16 cellular contexts compared by ENCODE assay signal in genomic region chr5:145244788-145245187, GRCh38.
A peak's percentile ranks its signal among the peaks of the same experiment; 100 is the strongest.
DNase-seq lines count a peak whose midpoint lies in the region; ATAC-seq and TF ChIP-seq lines count a peak whose summit lies in the region.
"Had no signal": no experiment of that assay in that cellular context is flagged by ENCODE, and none has a peak within 500 bp of the region (broad histone marks: within the 10 kb centered on the region; RNA-seq: fewer than 3 reads in every experiment).

No MANE protein-coding gene starts in this region.

- TF ChIP-seq CTCF in fibroblast of the aortic adventitia (IDR thresholded peaks at IDR 0.05; ENCODE audit: insufficient read depth, low read length) (no peak), osteocyte (IDR thresholded peaks at IDR 0.05) (no peak), esophagus muscularis mucosa (IDR thresholded peaks at IDR 0.05) (no peak), heart right ventricle (IDR thresholded peaks at IDR 0.05) (no peak)

- WGBS in esophagus muscularis mucosa: 27% methylated on average over 2 of the region's 2 CpGs
- 57 to 71% methylated on average over 2 of the region's 2 CpGs for WGBS in heart right ventricle, 2 donors

- no peaks in the 10 kb centered on the region for H3K27me3 Mint-ChIP-seq in osteocyte (ENCODE audit: unreplicated experiment)
- H3K27me3 Mint-ChIP-seq: activated naive CD4-positive, alpha-beta T cell treated with anti-CD3 and anti-CD28 coated beads, Interleukin-2, amount 10 ng/mL, durations not matched to agents 7 days and 5 days; central memory CD8-positive, alpha-beta T cell had no signal

- peak overlapping the region; percentile 91 for H3K27ac Mint-ChIP-seq in osteocyte (ENCODE audit: unreplicated experiment)
- H3K27ac Mint-ChIP-seq: activated naive CD4-positive, alpha-beta T cell treated with anti-CD3 and anti-CD28 coated beads, Interleukin-2, amount 10 ng/mL, durations not matched to agents 7 days and 5 days; CD4-positive, CD25-positive, alpha-beta regulatory T cell had no signal

- no peak for TF ChIP-seq POLR2A in esophagus muscularis mucosa (IDR thresholded peaks at IDR 0.05; ENCODE audit: low read depth)

- no peaks in the 10 kb centered on the region for H3K9me3 Mint-ChIP-seq in osteocyte (ENCODE audit: unreplicated experiment)
- H3K9me3 Mint-ChIP-seq: activated naive CD4-positive, alpha-beta T cell treated with anti-CD3 and anti-CD28 coated beads, Interleukin-2, amount 10 ng/mL, durations not matched to agents 7 days and 5 days had no signal

- TF ChIP-seq EP300 in esophagus muscularis mucosa (IDR thresholded peaks at IDR 0.05): no peak

- H3K27ac ChIP-seq in esophagus muscularis mucosa (replicated peaks in 1 of 4): no peak overlapping the region
- no peak overlapping the region for H3K27ac ChIP-seq in heart right ventricle
- H3K27ac ChIP-seq: upper lobe of left lung had no signal

- H3K36me3 Mint-ChIP-seq in osteocyte (ENCODE audit: unreplicated experiment): no peaks in the 10 kb centered on the region
- H3K36me3 Mint-ChIP-seq: activated naive CD4-positive, alpha-beta T cell treated with anti-CD3 and anti-CD28 coated beads, Interleukin-2, amount 10 ng/mL, durations not matched to agents 7 days and 5 days; CD4-positive, CD25-positive, alpha-beta regulatory T cell had no signal

- no peaks in the 10 kb centered on the region for H3K27me3 ChIP-seq in esophagus muscularis mucosa
- H3K27me3 ChIP-seq in heart right ventricle: no peaks in the 10 kb centered on the region
- H3K27me3 ChIP-seq: upper lobe of left lung had no signal

- H3K9me3 ChIP-seq in esophagus muscularis mucosa (no peaks in the 10 kb centered on the region), heart right ventricle (no peaks in the 10 kb centered on the region)
- H3K9me3 ChIP-seq: upper lobe of left lung had no signal

- H3K4me3 ChIP-seq in fibroblast of the aortic adventitia (ENCODE audit: low read depth, low read length) (no peak overlapping the region), esophagus muscularis mucosa (no peak overlapping the region), heart right ventricle (no peak overlapping the region)
- H3K4me3 ChIP-seq: K562, upper lobe of left lung had no signal

- intact Hi-C loops in esophagus muscularis mucosa (cut with DNase I) (no loop called here), heart right ventricle (cut with DNase I) (no loop called here)

- H3K4me1 ChIP-seq in esophagus muscularis mucosa (peaks cover 0 to 9% (median 4%) of the 10 kb centered on the region in 4 donors), heart right ventricle (peaks cover 0 to 4% (median 0%) of the 10 kb centered on the region in 9 donors)
- H3K4me1 ChIP-seq: upper lobe of left lung had no signal

- DNase-seq in ELR (ENCODE audit: low read depth) (peak; percentile 71), fibroblast of the aortic adventitia (ENCODE audit: low read depth) (peak; percentile 68), osteocyte (ENCODE audit: extremely low spot score, unreplicated experiment) (no peak), NCI-H1930 (lab: John Stamatoyannopoulos, UW) (no peak), esophagus muscularis mucosa (ENCODE audit: extremely low spot score) (no peak), heart right ventricle (no peak), NCI-H1417 treated with DMSO at 0.1 percent for 48 hours (lab: John Stamatoyannopoulos, UW) (no peak)
- DNase-seq: activated naive CD4-positive, alpha-beta T cell treated with anti-CD3 and anti-CD28 coated beads, Interleukin-2, amount 10 ng/mL, durations not matched to agents 7 days and 5 days; CD4-positive, CD25-positive, alpha-beta regulatory T cell; NCI-H1436 treated with DMSO at 0.1 percent for 48 hours; NCI-H510A treated with DMSO at 0.1 percent for 48 hours; T-helper 1 cell; upper lobe of left lung had no signal

- peaks cover 62% of the 10 kb centered on the region for H3K4me1 Mint-ChIP-seq in osteocyte (ENCODE audit: unreplicated experiment)
- H3K4me1 Mint-ChIP-seq: activated naive CD4-positive, alpha-beta T cell treated with anti-CD3 and anti-CD28 coated beads, Interleukin-2, amount 10 ng/mL, durations not matched to agents 7 days and 5 days; CD4-positive, CD25-positive, alpha-beta regulatory T cell; central memory CD8-positive, alpha-beta T cell had no signal

- H3K4me3 Mint-ChIP-seq in osteocyte (ENCODE audit: unreplicated experiment): peak overlapping the region; percentile 3
- H3K4me3 Mint-ChIP-seq: activated naive CD4-positive, alpha-beta T cell treated with anti-CD3 and anti-CD28 coated beads, Interleukin-2, amount 10 ng/mL, durations not matched to agents 7 days and 5 days; CD4-positive, CD25-positive, alpha-beta regulatory T cell; central memory CD8-positive, alpha-beta T cell had no signal

- peak; percentile 58 for ATAC-seq in SK-N-SH treated with all-trans-retinoic acid at 6 μM for 48 hours
- ATAC-seq in heart right ventricle: no peak
- ATAC-seq: K562 had no signal

- H3K36me3 ChIP-seq in esophagus muscularis mucosa (no peaks in the 10 kb centered on the region), heart right ventricle (no peaks in the 10 kb centered on the region)
- H3K36me3 ChIP-seq: upper lobe of left lung had no signal

TF ChIP-seq in SK-N-SH treated with all-trans-retinoic acid at 6 μM for 48 hours, 23 proteins besides CTCF, POLR2A, EP300 and RAD21:
- TF ChIP-seq ISL1 (CRISPR knock-in tag; IDR thresholded peaks at IDR 0.05) (peak; percentile 25; the same call in 1 of the 2 replicates), ZNF8 (CRISPR knock-in tag; IDR thresholded peaks at IDR 0.05) (no peak)
TF ChIP-seq in SK-N-SH treated with all-trans-retinoic acid at 6 μM for 48 hours: peak in this region for 1.

Comparison
In these comparisons a context has a peak if more than half of its experiments do, and no peak if none do; other contexts are left out.
1. DNase-seq: peak in ELR (single experiment) and fibroblast of the aortic adventitia (single experiment); none in osteocyte (single experiment), NCI-H1930 (0 of 2), esophagus muscularis mucosa (single experiment), heart right ventricle (0 of 2) and NCI-H1417 treated with DMSO at 0.1 percent for 48 hours (single experiment).